14 cellular contexts compared by ENCODE assay signal in genomic region chr14:95137804-95138167, GRCh38. TPM values are rescaled to one million over a fixed set of nuclear protein-coding genes. Genes with fewer than 3 reads are reported as not detected.
A peak's percentile ranks its signal among the peaks of the same experiment; 100 is the strongest.
DNase-seq lines count a peak whose midpoint lies in the region; ATAC-seq and TF ChIP-seq lines count a peak whose summit lies in the region.
"Had no signal": no experiment of that assay in that cellular context is flagged by ENCODE, and none has a peak within 500 bp of the region (broad histone marks: within the 10 kb centered on the region; RNA-seq: fewer than 3 reads in every experiment).

No MANE protein-coding gene starts in this region.

- 74% methylated on average over 5 of the region's 5 CpGs for WGBS in HUES64
- WGBS in aorta, 2 donors, result 17 to 29% methylated on average over 5 of the region's 5 CpGs

- H3K36me3 Mint-ChIP-seq in central memory CD8-positive, alpha-beta T cell (ENCODE audit: insufficient read depth), result peaks cover 14% of the 10 kb centered on the region
- no peaks in the 10 kb centered on the region for H3K36me3 Mint-ChIP-seq in mesothelial cell of epicardium

- TF ChIP-seq CTCF in mesothelial cell of epicardium (IDR thresholded peaks at IDR 0.05; ENCODE audit: unreplicated experiment), result no peak

- no peak overlapping the region for H3K4me3 Mint-ChIP-seq in central memory CD8-positive, alpha-beta T cell
- H3K4me3 Mint-ChIP-seq in mesothelial cell of epicardium, result peak overlapping the region; percentile 13

- peaks cover 16% of the 10 kb centered on the region for H3K36me3 ChIP-seq in HUES64 (ENCODE audit: insufficient read depth, low read length)
- H3K36me3 ChIP-seq in aorta (ENCODE audit: control insufficient read depth in 1 of 2, insufficient read depth in 2 of 2, low read length in 1 of 2), result no peaks in the 10 kb centered on the region
- H3K36me3 ChIP-seq: SJSA1 had no signal

- no peak for DNase-seq in central memory CD8-positive, alpha-beta T cell (ENCODE audit: low spot score in 2 of 2)
- DNase-seq in mesothelial cell of epicardium (ENCODE audit: low spot score in 2 of 2, unreplicated experiment in 2 of 2), result no peak
- peak in 1 of 49 donors; percentile 44 for DNase-seq in substantia nigra (lab: John Stamatoyannopoulos, UW)
- DNase-seq in aorta, result no peak
- DNase-seq in NCI-H774 (lab: John Stamatoyannopoulos, UW), result no peak
- DNase-seq: activated CD4-positive, alpha-beta T cell treated with anti-CD3 and anti-CD28 coated beads, Interleukin-2, amount 50 U/mL, for 1 hour; amniotic stem cell; DMS 273 treated with DMSO at 0.1 percent for 48 hours; NCI-H2171; retina had no signal

- peak overlapping the region; percentile 78 for H3K27ac Mint-ChIP-seq in central memory CD8-positive, alpha-beta T cell (ENCODE audit: low read depth)
- peak overlapping the region; percentile 90 for H3K27ac Mint-ChIP-seq in mesothelial cell of epicardium

- H3K9me3 ChIP-seq in HUES64 (ENCODE audit: insufficient read depth, low read depth, low read length) (no peaks in the 10 kb centered on the region), aorta (ENCODE audit: control insufficient read depth, low read length) (no peaks in the 10 kb centered on the region)
- H3K9me3 ChIP-seq: SJSA1 had no signal

- peak overlapping the region; percentile 45 for H3K9ac ChIP-seq in HUES64 (ENCODE audit: low read depth, low read length)

- no peaks in the 10 kb centered on the region for H3K27me3 Mint-ChIP-seq in central memory CD8-positive, alpha-beta T cell
- H3K27me3 Mint-ChIP-seq in mesothelial cell of epicardium (ENCODE audit: low read depth), result no peaks in the 10 kb centered on the region

- peaks cover 66% of the 10 kb centered on the region for H3K4me1 ChIP-seq in HUES64 (ENCODE audit: insufficient read depth, low read length)
- H3K4me1 ChIP-seq in aorta (ENCODE audit: control insufficient read depth in 1 of 2, insufficient read depth in 2 of 2, low read length in 2 of 2), result peaks cover 4% of the 10 kb centered on the region in 2 donors

- H3K4me3 ChIP-seq in HUES64 (ENCODE audit: low read length) (no peak overlapping the region), aorta (ENCODE audit: low read length in 2 of 2) (no peak overlapping the region)
- H3K4me3 ChIP-seq: SJSA1 had no signal

- peaks cover 66% of the 10 kb centered on the region for H3K4me1 Mint-ChIP-seq in central memory CD8-positive, alpha-beta T cell
- peaks cover 46% of the 10 kb centered on the region for H3K4me1 Mint-ChIP-seq in mesothelial cell of epicardium

- intact Hi-C loops in aorta (cut with DNase I), result no loop called here

- peak overlapping the region; percentile 47 for H3K27ac ChIP-seq in HUES64 (ENCODE audit: low read depth, low read length)
- peak overlapping the region; percentile 88 for H3K27ac ChIP-seq in substantia nigra (ENCODE audit: low read depth, low read length, poor library complexity, severe bottlenecking)
- no peak overlapping the region for H3K27ac ChIP-seq in aorta (ENCODE audit: low read depth in 1 of 2, low read length in 2 of 2)
- H3K27ac ChIP-seq: SJSA1 had no signal

- H3K27me3 ChIP-seq in HUES64 (ENCODE audit: insufficient read depth, low read length), result no peaks in the 10 kb centered on the region
- no peaks in the 10 kb centered on the region for H3K27me3 ChIP-seq in aorta (ENCODE audit: control insufficient read depth in 1 of 2, insufficient read depth in 2 of 2, low read length in 1 of 2)
- H3K27me3 ChIP-seq: SJSA1 had no signal

- H3K9me3 Mint-ChIP-seq in central memory CD8-positive, alpha-beta T cell, result no peaks in the 10 kb centered on the region
- no peaks in the 10 kb centered on the region for H3K9me3 Mint-ChIP-seq in mesothelial cell of epicardium

- ATAC-seq in central memory CD8-positive, alpha-beta T cell (replicated peaks; ENCODE audit: extremely low read depth, poor library complexity, severe bottlenecking), result no peak
- ATAC-seq in aorta (ENCODE audit: low FRiP score), result no peak
- ATAC-seq in HG03520 (IDR thresholded peaks at IDR 0.05; ENCODE audit: unreplicated experiment), result no peak
- no peak for ATAC-seq in HG02623 (IDR thresholded peaks at IDR 0.05; ENCODE audit: unreplicated experiment)

RNA-seq across cellular contexts. Expression of gene DICER1, which starts 19.5 kb away (rescaled TPM):
- polyA plus RNA-seq in HUES64 (2013, experiment 1 of 2), result 46.9 TPM
- 49.3 TPM for polyA plus RNA-seq in HUES64 (2013, experiment 2 of 2)
- total RNA-seq in mesothelial cell of epicardium (148 to 155 TPM (median 155 TPM) in 3 replicates), aorta (10 to 100 TPM; 60.9 to 73.6 TPM)
- polyA plus RNA-seq in aorta, result 10 to 100 TPM in 1 of 2 donors, 1 to 10 TPM in 1; 6.4 to 11.3 TPM

Comparison
In these comparisons a context has a peak if more than half of its experiments do, and no peak if none do; other contexts are left out.
1. H3K27ac ChIP-seq: peak in HUES64 (single experiment) and substantia nigra (single experiment); none in aorta (0 of 2).